ENCODE assay signal across 8 cellular contexts in the genomic region with DNA sequence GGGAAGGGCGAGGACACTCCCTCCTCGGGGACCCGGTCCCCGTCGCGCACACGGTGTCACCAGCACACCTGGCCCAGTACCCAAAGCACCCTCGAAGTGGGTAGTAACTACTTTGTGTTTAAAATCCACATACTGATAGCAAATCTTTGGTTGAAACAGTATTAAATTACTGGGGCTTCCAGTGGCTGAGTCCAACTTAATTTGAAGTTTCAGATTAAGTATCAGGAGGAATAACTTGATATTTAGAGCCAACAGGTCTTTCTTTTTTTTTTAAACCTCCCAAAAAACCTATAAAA. TPM values are rescaled to one million over a fixed set of nuclear protein-coding genes. Genes with fewer than 3 reads are reported as not detected.
A peak's percentile ranks its signal among the peaks of the same experiment; 100 is the strongest.
DNase-seq lines count a peak whose midpoint lies in the region; ATAC-seq, FAIRE-seq and TF ChIP-seq lines count a peak whose summit lies in the region.

No MANE protein-coding gene starts in this region.

- in situ Hi-C loops in astrocyte of the cerebellum (cut with HindIII; ENCODE audit: low sequenced_read_pairs): no loop called here

- ATAC-seq in HG03060 (IDR thresholded peaks at IDR 0.05; ENCODE audit: low read depth, unreplicated experiment) (peak; percentile 13), GM21447 (IDR thresholded peaks at IDR 0.05; ENCODE audit: unreplicated experiment) (no peak)

- H3K36me3 Mint-ChIP-seq in mesothelial cell of epicardium: peaks cover 8% of the 10 kb centered on the region

- peaks cover 4% of the 10 kb centered on the region; the same call in 1 of the 2 replicates for H3K36me3 ChIP-seq in ES-I3 (ENCODE audit: insufficient read depth, low read length)

- H3K4me1 Mint-ChIP-seq in mesothelial cell of epicardium: peaks cover 34% of the 10 kb centered on the region

- no peak for FAIRE-seq in frontal cortex (lab: Jason Lieb, UNC)

- peaks cover 7% of the 10 kb centered on the region for H3K4me1 ChIP-seq in ES-I3 (ENCODE audit: insufficient read depth, low read length)

- no peak for DNase-seq in astrocyte of the cerebellum (ENCODE audit: low read depth)
- no peak for DNase-seq in mesothelial cell of epicardium (ENCODE audit: low spot score in 2 of 2, unreplicated experiment in 2 of 2)
- DNase-seq in GM03348 (ENCODE audit: low spot score): no peak
- DNase-seq in cerebellar nuclear complex (lab: John Stamatoyannopoulos, UW): no peak
- DNase-seq in frontal cortex (ENCODE audit: low spot score in 2 of 2): no peak

- peak overlapping the region; percentile 94 for H3K27ac Mint-ChIP-seq in mesothelial cell of epicardium

- no peaks in the 10 kb centered on the region for H3K9me3 ChIP-seq in ES-I3 (ENCODE audit: control insufficient read depth, insufficient read depth, low read length)

- TF ChIP-seq CTCF in astrocyte of the cerebellum (IDR thresholded peaks at IDR 0.05; ENCODE audit: low read depth, low read length, missing control alignments): no peak
- TF ChIP-seq CTCF in mesothelial cell of epicardium (IDR thresholded peaks at IDR 0.05; ENCODE audit: unreplicated experiment): no peak

- peak overlapping the region; percentile 74 for H3K4me3 ChIP-seq in astrocyte of the cerebellum (ENCODE audit: low read depth, low read length)

- H3K4me3 Mint-ChIP-seq in mesothelial cell of epicardium: peak overlapping the region; percentile 69

- H3K9me3 Mint-ChIP-seq in mesothelial cell of epicardium: no peaks in the 10 kb centered on the region

- H3K9ac ChIP-seq in ES-I3 (ENCODE audit: low read depth, low read length): peak overlapping the region; percentile 92

- H3K27me3 Mint-ChIP-seq in mesothelial cell of epicardium (ENCODE audit: low read depth): no peaks in the 10 kb centered on the region

RNA-seq across cellular contexts. Expression of a gene that starts 0.6 kb away (rescaled TPM):
- total RNA-seq in mesothelial cell of epicardium (13.5 to 14.8 TPM (median 14.4 TPM) in 3 replicates), frontal cortex (8.6 TPM)
